In genomic region chr7:114206688-114207087, GRCh38 we compare ENCODE assay signal across 31 cellular contexts.
"Had no signal": no experiment of that assay in that cellular context is flagged by ENCODE, and none has a peak within 500 bp of the region (broad histone marks: within the 10 kb centered on the region; RNA-seq: fewer than 3 reads in every experiment).

No MANE protein-coding gene starts in this region.

- H3K36me3 Mint-ChIP-seq: naive thymus-derived CD4-positive, alpha-beta T cell; natural killer cell; neural progenitor cell; stimulated activated memory B cell treated with anti-CD40 and anti-IgM and Interleukin-4, amounts not matched to agents 10 μg/mL and 1 μg/mL and 100 μg/mL, for 72 hours had no signal

- H3K4me1 Mint-ChIP-seq: naive thymus-derived CD4-positive, alpha-beta T cell; natural killer cell; nephron; neural progenitor cell; stimulated activated memory B cell treated with anti-CD40 and anti-IgM and Interleukin-4, amounts not matched to agents 10 μg/mL and 1 μg/mL and 100 μg/mL, for 72 hours; stimulated activated naive CD8-positive, alpha-beta T cell treated with anti-CD3 and anti-CD28 coated beads, Interleukin-15, amount 100 ng/mL, for 72 hours had no signal

- H3K9me3 ChIP-seq: ovary, psoas muscle, suprapubic skin, testis, tibial artery, transverse colon, upper lobe of right lung, uterus had no signal

- H3K27me3 ChIP-seq: neural progenitor cell, ovary, suprapubic skin, testis, tibial artery, transverse colon, upper lobe of right lung, uterus had no signal

- ATAC-seq: naive thymus-derived CD4-positive, alpha-beta T cell; natural killer cell; psoas muscle; right cardiac atrium; sciatic nerve; stimulated activated memory B cell treated with anti-CD40 and anti-IgM and Interleukin-4, amounts not matched to agents 10 μg/mL and 1 μg/mL and 100 μg/mL, for 72 hours; stimulated activated naive CD8-positive, alpha-beta T cell treated with anti-CD3 and anti-CD28 coated beads, Interleukin-15, amount 100 ng/mL, for 72 hours; stimulated activated naive CD8-positive, alpha-beta T cell treated with anti-CD3 and anti-CD28 coated beads, Interleukin-15, Interleukin-2, amounts not matched to agents 100 U/mL and 50 U/mL, for 24 hours; upper lobe of right lung had no signal

- H2AFZ ChIP-seq: neural progenitor cell, parathyroid adenoma had no signal

- H3K27me3 Mint-ChIP-seq: progenitor cell of endocrine pancreas; stimulated activated memory B cell treated with anti-CD40 and anti-IgM and Interleukin-4, amounts not matched to agents 10 μg/mL and 1 μg/mL and 100 μg/mL, for 72 hours; stimulated activated naive CD8-positive, alpha-beta T cell treated with anti-CD3 and anti-CD28 coated beads, Interleukin-15, amount 100 ng/mL, for 72 hours; type B pancreatic cell had no signal

- H3K79me2 ChIP-seq: parathyroid adenoma had no signal

- H3K36me3 ChIP-seq: neural progenitor cell, ovary, spleen, suprapubic skin, tibial artery, transverse colon, upper lobe of right lung, uterus had no signal

- H3K4me1 ChIP-seq: neural progenitor cell, parathyroid adenoma, psoas muscle, spleen, suprapubic skin, testis, tibial artery, transverse colon, upper lobe of right lung, uterus had no signal

- DNase-seq: naive thymus-derived CD4-positive, alpha-beta T cell; natural killer cell; occipital lobe; ovary; posterior cingulate gyrus; psoas muscle; right cardiac atrium; spleen; stimulated activated CD4-positive, alpha-beta T cell treated with anti-CD3 and anti-CD28 coated beads, Interleukin-12 subunit alpha, Interleukin-12 subunit beta, amount 100 ng/mL, for 4 hours; stimulated activated CD4-positive, alpha-beta T cell treated with anti-CD3 and anti-CD28 coated beads, Interleukin-1b, Interleukin-23, amount 100 ng/mL, for 48 hours; stimulated activated CD4-positive, alpha-beta T cell treated with anti-CD3 and anti-CD28 coated beads, Interleukin-4, amount 100 ng/mL, for 4 hours; stimulated activated CD8-positive, alpha-beta memory T cell treated with anti-CD3 and anti-CD28 coated beads, Interleukin-4, amount 100 ng/mL, for 48 hours; stimulated activated naive CD4-positive, alpha-beta T cell; stimulated activated naive CD8-positive, alpha-beta T cell treated with anti-CD3 and anti-CD28 coated beads, Interleukin-15, amount 100 ng/mL, for 72 hours; stimulated activated naive CD8-positive, alpha-beta T cell treated with anti-CD3 and anti-CD28 coated beads, Interleukin-15, Interleukin-2, amounts not matched to agents 100 U/mL and 50 U/mL, for 24 hours; substantia nigra; testis; tibial artery; transverse colon; upper lobe of right lung; uterus had no signal

- H3K4me3 Mint-ChIP-seq: naive thymus-derived CD4-positive, alpha-beta T cell; natural killer cell; nephron; neural progenitor cell; stimulated activated memory B cell treated with anti-CD40 and anti-IgM and Interleukin-4, amounts not matched to agents 10 μg/mL and 1 μg/mL and 100 μg/mL, for 72 hours; stimulated activated naive CD8-positive, alpha-beta T cell treated with anti-CD3 and anti-CD28 coated beads, Interleukin-15, amount 100 ng/mL, for 72 hours; type B pancreatic cell had no signal

- H3K4me3 ChIP-seq: neural progenitor cell, ovary, psoas muscle, skin epidermis, smooth muscle cell, spleen, suprapubic skin, testis, tibial artery, transverse colon, upper lobe of right lung, uterus had no signal

- H3K9ac ChIP-seq: neural progenitor cell, parathyroid adenoma had no signal

- H3K27ac Mint-ChIP-seq: naive thymus-derived CD4-positive, alpha-beta T cell; natural killer cell; nephron; neural progenitor cell; progenitor cell of endocrine pancreas; stimulated activated memory B cell treated with anti-CD40 and anti-IgM and Interleukin-4, amounts not matched to agents 10 μg/mL and 1 μg/mL and 100 μg/mL, for 72 hours; stimulated activated naive CD8-positive, alpha-beta T cell treated with anti-CD3 and anti-CD28 coated beads, Interleukin-15, amount 100 ng/mL, for 72 hours; type B pancreatic cell had no signal

- H3K27ac ChIP-seq: neural progenitor cell, ovary, parathyroid adenoma, psoas muscle, skin epidermis, spleen, suprapubic skin, testis, tibial artery, transverse colon, upper lobe of right lung, uterus had no signal

- H3K4me2 ChIP-seq: neural progenitor cell, smooth muscle cell had no signal
